ENCODE assay signal across 1 cellular context in genomic region chr2:10787176-10787968, GRCh38.
TF ChIP-seq lines count a peak whose summit lies in the region.

No MANE protein-coding gene starts in this region.

TF ChIP-seq in liver, 16 proteins besides CTCF, POLR2A, EP300 and RAD21:
- TF ChIP-seq ATF3 (IDR thresholded peaks at IDR 0.05) (no peak), FOXA1 (IDR thresholded peaks at IDR 0.05) (no peak), NR2F2 (IDR thresholded peaks at IDR 0.05) (no peak), RXRA (IDR thresholded peaks at IDR 0.05) (no peak), FOXA2 (IDR thresholded peaks at IDR 0.05) (no peak), SP1 (IDR thresholded peaks at IDR 0.05) (no peak), YY1 (IDR thresholded peaks at IDR 0.05) (no peak), ZBTB33 (IDR thresholded peaks at IDR 0.05) (no peak), HNF4A (conservative IDR thresholded peaks at IDR 0.05) (no peak)
